Comparison of ENCODE assay signal across 8 cellular contexts in genomic region chr1:181423301-181423918, GRCh38. TPM values are rescaled to one million over a fixed set of nuclear protein-coding genes. Genes with fewer than 3 reads are reported as not detected.
DNase-seq lines count a peak whose midpoint lies in the region; ATAC-seq and TF ChIP-seq lines count a peak whose summit lies in the region.

No MANE protein-coding gene starts in this region.

- ATAC-seq in IMR-90 (ENCODE audit: low read depth) (0 out of 2 replicates have a peak, but pooled peaks have one; percentile 40), GM18867 (IDR thresholded peaks at IDR 0.05; ENCODE audit: unreplicated experiment) (no peak), GM19467 (IDR thresholded peaks at IDR 0.05; ENCODE audit: unreplicated experiment) (no peak)

- H3K9me3 ChIP-seq in IMR-90 (ENCODE audit: control insufficient read depth, insufficient read depth, low read length) (no peaks in the 10 kb centered on the region), Peyer's patch (no peaks in the 10 kb centered on the region), mesenchymal stem cell (ENCODE audit: control insufficient read depth, low read length) (no peaks in the 10 kb centered on the region)

- H2AFZ ChIP-seq in IMR-90 (replicated peaks; ENCODE audit: low read length, poor library complexity) = no peak overlapping the region
- H2AFZ ChIP-seq in mesenchymal stem cell (ENCODE audit: low read depth, low read length) = no peak overlapping the region

- TF ChIP-seq RAD21 in IMR-90 (IDR thresholded peaks at IDR 0.05; ENCODE audit: low read length) = 0 out of 2 replicates have a peak, but pooled peaks have one; percentile 13

- H3K23ac ChIP-seq in IMR-90 (ENCODE audit: low read depth, low read length) (no peak overlapping the region), mesenchymal stem cell (ENCODE audit: low read length in 2 of 2) (no peak overlapping the region)

- no peak overlapping the region for H2AK5ac ChIP-seq in IMR-90 (ENCODE audit: low read depth, low read length)
- H2AK5ac ChIP-seq in mesenchymal stem cell (ENCODE audit: low read length, severe bottlenecking) = no peak overlapping the region

- H4K91ac ChIP-seq in IMR-90 (ENCODE audit: insufficient read depth, low read depth, low read length) = no peak overlapping the region
- no peak overlapping the region for H4K91ac ChIP-seq in mesenchymal stem cell (ENCODE audit: low read length)

- H3K36me3 ChIP-seq in IMR-90 (ENCODE audit: control insufficient read depth, insufficient read depth, low read length) (no peaks in the 10 kb centered on the region), Peyer's patch (no peaks in the 10 kb centered on the region), mesenchymal stem cell (ENCODE audit: control insufficient read depth in 1 of 2, insufficient read depth in 2 of 2, low read depth in 1 of 2, low read length in 2 of 2) (no peaks in the 10 kb centered on the region)

- CTCF ChIA-PET in IMR-90 (lab: Yijun Ruan, JAX) = interaction anchor here (0.6 kb wide), 2 partner anchors 107 to 688 kb away, joined by 4 read pairs; no protein-coding TSS in a partner anchor

- H3K9ac ChIP-seq in IMR-90 (ENCODE audit: low read depth, low read length) (no peak overlapping the region), mesenchymal stem cell (ENCODE audit: low read length) (no peak overlapping the region)

- in situ Hi-C loops in IMR-90 (cut with MboI; ENCODE audit: low sequenced_read_pairs) = loop anchor here (5.0 kb wide), 1 partner anchor 236 kb away; no protein-coding TSS in a partner anchor
- in situ Hi-C loops in T47D (cut with HindIII; ENCODE audit: low pct_unique_long_range_greater_than_20kb, low sequenced_read_pairs) = no loop called here

- no peak overlapping the region for H2BK12ac ChIP-seq in mesenchymal stem cell (ENCODE audit: low read length in 2 of 2)

- DNase-seq in DMS79 treated with DMSO at 0.1 percent for 48 hours (lab: John Stamatoyannopoulos, UW) = peak; percentile 22
- no peak for DNase-seq in DMS79 (lab: John Stamatoyannopoulos, UW)
- peak; percentile 14 for DNase-seq in IMR-90
- peak in 2 of 3 donors; percentile 31 to 59 for DNase-seq in Peyer's patch
- DNase-seq in T47D (ENCODE audit: low read depth in 1 of 2, low spot score in 1 of 2) = peak; percentile 74 to 79
- DNase-seq in mesenchymal stem cell = peak; percentile 3

- H3K9me1 ChIP-seq in IMR-90 (ENCODE audit: insufficient read depth, low read length) = no peaks in the 10 kb centered on the region

- H3K4me1 ChIP-seq in IMR-90 (ENCODE audit: control insufficient read depth, insufficient read depth, low read length) = no peaks in the 10 kb centered on the region
- H3K4me1 ChIP-seq in Peyer's patch = no peaks in the 10 kb centered on the region
- H3K4me1 ChIP-seq in mesenchymal stem cell (ENCODE audit: control insufficient read depth, insufficient read depth, low read depth, low read length) = no peaks in the 10 kb centered on the region

- no TSS peak for BruUV-seq in IMR-90 (replicated peaks; lab: Mats Ljungman, UMichigan)

- intact Hi-C loops in IMR-90 (cut with micrococcal nuclease) = no loop called here

- H3K4me3 ChIP-seq in IMR-90 (ENCODE audit: insufficient read depth, low read depth, low read length) (no peak overlapping the region), Peyer's patch (no peak overlapping the region), mesenchymal stem cell (ENCODE audit: insufficient read depth in 1 of 2, low read depth in 1 of 2, low read length in 2 of 2) (no peak overlapping the region)

- H3K14ac ChIP-seq in IMR-90 (replicated peaks; ENCODE audit: low read depth, low read length) = no peak overlapping the region
- H3K14ac ChIP-seq in mesenchymal stem cell (ENCODE audit: low read length in 2 of 2) = no peak overlapping the region

- H3K79me1 ChIP-seq in IMR-90 (ENCODE audit: low read depth in 1 of 2, low read length in 2 of 2) (no peaks in the 10 kb centered on the region), mesenchymal stem cell (replicated peaks; ENCODE audit: low read length, poor library complexity, severe bottlenecking) (no peaks in the 10 kb centered on the region)

- H3K27me3 ChIP-seq in IMR-90 (ENCODE audit: control insufficient read depth, insufficient read depth, low read length) (no peaks in the 10 kb centered on the region; the same call in 1 of the 2 replicates), Peyer's patch (no peaks in the 10 kb centered on the region), mesenchymal stem cell (ENCODE audit: control insufficient read depth in 1 of 2, insufficient read depth in 1 of 2, low read length in 2 of 2) (peaks cover 4 to 16% of the 10 kb centered on the region in 2 experiments)

- H3K18ac ChIP-seq in IMR-90 (ENCODE audit: low read depth, low read length) = no peak overlapping the region
- no peak overlapping the region for H3K18ac ChIP-seq in mesenchymal stem cell (ENCODE audit: low read depth in 1 of 2, low read length in 2 of 2)

- H2BK5ac ChIP-seq in IMR-90 (ENCODE audit: low read depth, low read length, poor library complexity, severe bottlenecking) = no peak overlapping the region
- H2BK5ac ChIP-seq in mesenchymal stem cell (ENCODE audit: low read depth, low read length, poor library complexity, severe bottlenecking) = no peak overlapping the region

- no CpG with 5 or more reads among the region's 4 CpGs for WGBS in IMR-90 (ENCODE audit: extremely low coverage in 2 of 2, insufficient read length in 1 of 2), 2 experiments
- WGBS in mesenchymal stem cell = 51% methylated on average over 4 of the region's 4 CpGs

- H3K4ac ChIP-seq in IMR-90 (ENCODE audit: low read depth, low read length) = no peak overlapping the region
- no peak overlapping the region for H3K4ac ChIP-seq in mesenchymal stem cell (ENCODE audit: low read depth in 1 of 2, low read length in 2 of 2)

- TF ChIP-seq CTCF in IMR-90 (conservative IDR thresholded peaks at IDR 0.05; ENCODE audit: low read depth, low read length) (peak; percentile 37), Peyer's patch (IDR thresholded peaks at IDR 0.05) (peak in 3 of 6 experiments; percentile 16 to 30 (median 23))

- dilution Hi-C loops in IMR-90 (cut with HindIII; ENCODE audit: low sequenced_read_pairs, unreplicated experiment) = loop anchor here (25.0 kb wide), 1 partner anchor 211 kb away; no protein-coding TSS in a partner anchor

- H4K20me1 ChIP-seq in IMR-90 (ENCODE audit: insufficient read depth, low read length) = no peaks in the 10 kb centered on the region

- H2BK120ac ChIP-seq in IMR-90 (ENCODE audit: low read depth, low read length) (no peak overlapping the region), mesenchymal stem cell (ENCODE audit: low read depth, low read length) (no peak overlapping the region)

- H4K5ac ChIP-seq in IMR-90 (ENCODE audit: low read depth, low read length) = no peak overlapping the region

- TF ChIP-seq POLR2A in IMR-90 (IDR thresholded peaks at IDR 0.05; ENCODE audit: low read depth, low read length) (no peak), Peyer's patch (IDR thresholded peaks at IDR 0.05) (no peak)

- H4K8ac ChIP-seq in IMR-90 (ENCODE audit: low read depth in 2 of 2, low read length in 2 of 2) (no peak overlapping the region), mesenchymal stem cell (ENCODE audit: low read length) (no peak overlapping the region)

- H3K27ac ChIP-seq in IMR-90 (ENCODE audit: insufficient read depth, low read length) = no peak overlapping the region
- no peak overlapping the region for H3K27ac ChIP-seq in Peyer's patch
- no peak overlapping the region for H3K27ac ChIP-seq in mesenchymal stem cell (ENCODE audit: low read length, poor library complexity, severe bottlenecking)

- H2BK15ac ChIP-seq in IMR-90 (ENCODE audit: low read depth, low read length) (no peak overlapping the region), mesenchymal stem cell (ENCODE audit: low read depth, poor library complexity, severe bottlenecking) (no peak overlapping the region)

- no peak overlapping the region for H2AK9ac ChIP-seq in IMR-90 (replicated peaks; ENCODE audit: low read depth, low read length, poor library complexity)

- H2BK20ac ChIP-seq in IMR-90 (ENCODE audit: low read depth, low read length) = no peak overlapping the region

- POLR2A ChIA-PET in IMR-90 (lab: Charles Lee; ENCODE audit: unreplicated experiment) = no interaction called here

- H3K4me2 ChIP-seq in IMR-90 (ENCODE audit: low read depth, low read length) = no peak overlapping the region
- no peak overlapping the region for H3K4me2 ChIP-seq in mesenchymal stem cell (ENCODE audit: low read length, poor library complexity, severe bottlenecking)

- H3K56ac ChIP-seq in IMR-90 (ENCODE audit: extremely low read depth, insufficient read depth, low read length) = no peak overlapping the region

TF ChIP-seq in IMR-90, 13 proteins besides CTCF, POLR2A, EP300 and RAD21:
- TF ChIP-seq SMC3 (IDR thresholded peaks at IDR 0.05; ENCODE audit: low read depth, low read length) (peak; percentile 38; the same call in 1 of the 2 replicates), CEBPB (IDR thresholded peaks at IDR 0.05; ENCODE audit: low read depth, low read length) (no peak)

RNA-seq across cellular contexts. Expression of gene CACNA1E, which starts 59.9 kb away (rescaled TPM):
- total RNA-seq in IMR-90 (2012; rRNA removed) (not detected in 2 replicates), Peyer's patch (under 1 TPM in 2 of 4 donors, not detected in 2; 0.47 to 0.83 TPM)
- polyA plus RNA-seq in IMR-90 (2012; rRNA removed) = not detected in 2 replicates
- polyA plus RNA-seq in IMR-90 (2012; cell fraction: cytosol; rRNA removed) = not detected in 2 replicates
- not detected in 2 replicates for polyA plus RNA-seq in IMR-90 (2012; cell fraction: nucleus; rRNA removed; ENCODE audit: low replicate concordance)
- polyA plus RNA-seq in mesenchymal stem cell (2013, experiment 1 of 2) = not detected
- not detected for polyA plus RNA-seq in mesenchymal stem cell (2013, experiment 2 of 2)
